ENCODE assay signal across 10 cellular contexts in the genomic region with DNA sequence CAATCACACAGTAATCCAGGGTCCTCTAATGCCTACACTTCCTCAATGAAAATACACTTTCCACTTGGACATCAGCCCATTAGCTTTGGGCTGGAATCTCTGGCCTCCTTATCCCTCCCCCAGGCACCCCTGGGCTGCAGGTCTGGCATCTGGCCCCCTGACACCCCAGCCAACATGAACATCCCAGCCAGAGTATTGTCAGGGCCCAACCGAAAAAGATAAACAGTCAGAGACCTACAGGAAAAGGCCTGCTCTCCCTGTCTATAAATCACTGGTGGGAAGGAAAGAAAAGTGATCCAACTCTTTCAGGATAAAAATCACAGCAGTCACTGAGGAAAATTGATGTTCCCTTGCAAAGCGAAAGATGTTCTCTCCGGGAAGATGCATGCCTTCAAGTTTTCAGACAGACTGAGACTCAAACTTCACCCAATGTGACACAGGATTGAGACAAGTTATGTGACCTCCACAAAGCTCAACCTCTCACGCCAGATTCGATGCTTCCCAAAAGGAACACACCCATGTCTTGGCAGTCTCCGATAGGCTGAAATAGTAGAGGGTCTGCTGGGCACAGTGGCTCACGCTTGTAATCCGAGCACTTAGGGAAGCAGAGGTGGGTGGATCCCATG. TPM values are rescaled to one million over a fixed set of nuclear protein-coding genes. Genes with fewer than 3 reads are reported as not detected.
DNase-seq lines count a peak whose midpoint lies in the region; ATAC-seq and TF ChIP-seq lines count a peak whose summit lies in the region.
"Had no signal": no experiment of that assay in that cellular context is flagged by ENCODE, and none has a peak within 500 bp of the region (broad histone marks: within the 10 kb centered on the region; RNA-seq: fewer than 3 reads in every experiment).

No MANE protein-coding gene starts in this region.

- DNase-seq in astrocyte of the spinal cord (ENCODE audit: low read depth, low spot score) = peak; percentile 38
- DNase-seq in hepatocyte (ENCODE audit: low spot score) = no peak
- DNase-seq in prostate gland (ENCODE audit: low spot score) = no peak
- DNase-seq in GF-D8 (lab: John Stamatoyannopoulos, UW) = no peak
- DNase-seq in NCI-H1436 (lab: John Stamatoyannopoulos, UW) = no peak
- no peak for DNase-seq in NCI-H2107 treated with DMSO at 0.1 percent for 48 hours (lab: John Stamatoyannopoulos, UW; ENCODE audit: unreplicated experiment)
- DNase-seq: activated T-cell treated with anti-CD3 and anti-CD28 coated beads for 4 hours had no signal

- no peak for TF ChIP-seq CTCF in astrocyte of the spinal cord (IDR thresholded peaks at IDR 0.05; ENCODE audit: low read depth, low read length)
- no peak for TF ChIP-seq CTCF in hepatocyte (IDR thresholded peaks at IDR 0.05; ENCODE audit: poor library complexity)
- TF ChIP-seq CTCF in prostate gland (IDR thresholded peaks at IDR 0.05) = no peak

- peaks cover 2% of the 10 kb centered on the region; the same call in 1 of the 2 replicates for H3K36me3 ChIP-seq in ACC112 (ENCODE audit: insufficient read depth, low read length)
- H3K36me3 ChIP-seq in hepatocyte (replicated peaks; ENCODE audit: insufficient read depth, low read depth) = no peaks in the 10 kb centered on the region
- H3K36me3 ChIP-seq in prostate gland = no peaks in the 10 kb centered on the region

- ATAC-seq in GM18505 (IDR thresholded peaks at IDR 0.05; ENCODE audit: unreplicated experiment) = no peak

- intact Hi-C loops in prostate gland (cut with DNase I) = no loop called here

- H4K20me1 ChIP-seq in hepatocyte (ENCODE audit: insufficient read depth, poor library complexity, severe bottlenecking) = peaks cover 35% of the 10 kb centered on the region

- in situ Hi-C loops in astrocyte of the spinal cord (cut with HindIII; ENCODE audit: low sequenced_read_pairs) = no loop called here

- 56% methylated on average over 8 of the region's 8 CpGs for WGBS in hepatocyte (ENCODE audit: low lambda C conversion rate, missing lambda C conversion rate)
- 11% methylated on average over 8 of the region's 8 CpGs for WGBS in prostate gland

- H3K27me3 ChIP-seq in ACC112 (ENCODE audit: insufficient read depth, low read length) (no peaks in the 10 kb centered on the region), hepatocyte (no peaks in the 10 kb centered on the region), prostate gland (replicated peaks; ENCODE audit: insufficient read depth) (no peaks in the 10 kb centered on the region)

- H3K4me1 ChIP-seq in ACC112 (ENCODE audit: control insufficient read depth, insufficient read depth, low read length, unreplicated experiment) = peaks cover 18% of the 10 kb centered on the region
- H3K4me1 ChIP-seq in hepatocyte (ENCODE audit: insufficient read depth) = peaks cover 36% of the 10 kb centered on the region
- H3K4me1 ChIP-seq in prostate gland (replicated peaks) = peaks cover 6% of the 10 kb centered on the region

- TF ChIP-seq POLR2A in prostate gland (IDR thresholded peaks at IDR 0.05) (no peak), GM18505 (IDR thresholded peaks at IDR 0.05; ENCODE audit: borderline replicate concordance, extremely low read depth, insufficient read depth, insufficient read length) (no peak)

- H3K4me2 ChIP-seq in hepatocyte = peak overlapping the region; percentile 56

- peak overlapping the region; percentile 21; the same call in 1 of the 2 replicates for H3K27ac ChIP-seq in ACC112 (ENCODE audit: low read depth, low read length)
- peak overlapping the region; percentile 51 for H3K27ac ChIP-seq in hepatocyte
- H3K27ac ChIP-seq in prostate gland = peak overlapping the region; percentile 50 to 60

- H3K9me3 ChIP-seq in hepatocyte (ENCODE audit: low read depth) (no peaks in the 10 kb centered on the region), prostate gland (no peaks in the 10 kb centered on the region)

- H2AFZ ChIP-seq in ACC112 (ENCODE audit: low read length, unreplicated experiment) (no peak overlapping the region), hepatocyte (no peak overlapping the region)

- H3K4me3 ChIP-seq in ACC112 (ENCODE audit: low read depth, low read length) (no peak overlapping the region), astrocyte of the spinal cord (ENCODE audit: low read depth, low read length) (no peak overlapping the region), hepatocyte (no peak overlapping the region), prostate gland (no peak overlapping the region)
- H3K4me3 ChIP-seq: lung had no signal

- H3K9me2 ChIP-seq in hepatocyte (replicated peaks; ENCODE audit: insufficient read depth) = no peaks in the 10 kb centered on the region

- H3K79me2 ChIP-seq in ACC112 (ENCODE audit: control insufficient read depth, insufficient read depth, low read length, unreplicated experiment) = peaks cover 85% of the 10 kb centered on the region
- H3K79me2 ChIP-seq in hepatocyte = peaks cover 99% of the 10 kb centered on the region

RNA-seq across cellular contexts. Expression of a gene that starts 22.3 kb away (rescaled TPM):
- total RNA-seq in hepatocyte = 11.5 and 11.6 TPM in 2 replicates
- 6.4 and 10.9 TPM in 2 replicates for polyA plus RNA-seq in hepatocyte
- total RNA-seq in prostate gland = 10 to 100 TPM; 51.1 to 53.9 TPM
